ENCODE assay signal across 8 cellular contexts in genomic region chr16:57084257-57084770, GRCh38. TPM values are rescaled to one million over a fixed set of nuclear protein-coding genes. Genes with fewer than 3 reads are reported as not detected.
DNase-seq lines count a peak whose midpoint lies in the region; ATAC-seq and TF ChIP-seq lines count a peak whose summit lies in the region.

No MANE protein-coding gene starts in this region.

- H3K27ac ChIP-seq in PC-3 (ENCODE audit: low read length) (no peak overlapping the region), fibroblast of lung (ENCODE audit: insufficient read depth, low read length) (no peak overlapping the region)

- DNase-seq in GDM1 (lab: John Stamatoyannopoulos, UW), result peak; percentile 32
- peak; percentile 71 for DNase-seq in PC-3
- DNase-seq in activated T-cell treated with anti-CD3 and anti-CD28 coated beads, Interleukin-2, amount 50 U/mL, for 24 hours, result peak; percentile 81
- DNase-seq in fibroblast of lung (ENCODE audit: low read depth in 2 of 2), result peak; percentile 54 to 71

- H3K4me3 ChIP-seq in PC-3 (ENCODE audit: low read length) (no peak overlapping the region), fibroblast of lung (replicated peaks in 1 of 4; ENCODE audit: control extremely low read depth in 1 of 4, insufficient read depth in 1 of 4, low read depth in 3 of 4, low read length in 4 of 4) (no peak overlapping the region)

- H3K27me3 ChIP-seq in PC-3 (ENCODE audit: low read length) (no peaks in the 10 kb centered on the region), fibroblast of lung (ENCODE audit: control insufficient read depth, insufficient read depth, low read length) (no peaks in the 10 kb centered on the region)

- H3K4me3 Mint-ChIP-seq in activated T-cell treated with anti-CD3 and anti-CD28 coated beads, Interleukin-2, amount 50 U/mL, for 24 hours, result no peak overlapping the region
- H3K4me3 Mint-ChIP-seq in nephron, result no peak overlapping the region
- H3K4me3 Mint-ChIP-seq in stimulated activated naive CD8-positive, alpha-beta T cell treated with anti-CD3 and anti-CD28 coated beads, Interleukin-15, Interleukin-2, amounts not matched to agents 100 ng/mL and 50 ng/mL, for 24 hours, result no peak overlapping the region

- no peaks in the 10 kb centered on the region for H3K9me2 ChIP-seq in PC-3 (replicated peaks; ENCODE audit: low read length)

- no peaks in the 10 kb centered on the region for H3F3A ChIP-seq in PC-3 (ENCODE audit: low read length, unreplicated experiment)

- peak; percentile 87 for TF ChIP-seq CTCF in PC-3 (conservative IDR thresholded peaks at IDR 0.05; ENCODE audit: low read depth, low read length)
- TF ChIP-seq CTCF in fibroblast of lung (conservative IDR thresholded peaks at IDR 0.05 in 1 of 2, IDR thresholded peaks at IDR 0.05 in 1 of 2; ENCODE audit: low read depth in 1 of 2, low read length in 2 of 2), result peak; percentile 99
- TF ChIP-seq CTCF in nephron (IDR thresholded peaks at IDR 0.05; ENCODE audit: unreplicated experiment in 3 of 3), result peak; percentile 97 to 99 (median 99)

- intact Hi-C loops in PC-3 (cut with micrococcal nuclease), result loop anchor here (1.0 kb wide), 2 partner anchors 84 to 216 kb away; no protein-coding TSS in a partner anchor

- H3K9me3 ChIP-seq in PC-3 (ENCODE audit: low read length) (no peaks in the 10 kb centered on the region), fibroblast of lung (ENCODE audit: control insufficient read depth, insufficient read depth, low read depth, low read length) (no peaks in the 10 kb centered on the region)

- no peaks in the 10 kb centered on the region for H3K27me3 Mint-ChIP-seq in activated T-cell treated with anti-CD3 and anti-CD28 coated beads, Interleukin-2, amount 50 U/mL, for 24 hours
- peaks cover 22% of the 10 kb centered on the region for H3K27me3 Mint-ChIP-seq in nephron (ENCODE audit: low read depth)
- no peaks in the 10 kb centered on the region for H3K27me3 Mint-ChIP-seq in stimulated activated naive CD8-positive, alpha-beta T cell treated with anti-CD3 and anti-CD28 coated beads, Interleukin-15, Interleukin-2, amounts not matched to agents 100 ng/mL and 50 ng/mL, for 24 hours

- peaks cover 45% of the 10 kb centered on the region for H3K36me3 Mint-ChIP-seq in activated T-cell treated with anti-CD3 and anti-CD28 coated beads, Interleukin-2, amount 50 U/mL, for 24 hours (ENCODE audit: low read depth)
- no peaks in the 10 kb centered on the region for H3K36me3 Mint-ChIP-seq in nephron (ENCODE audit: low read depth)
- H3K36me3 Mint-ChIP-seq in stimulated activated naive CD8-positive, alpha-beta T cell treated with anti-CD3 and anti-CD28 coated beads, Interleukin-15, Interleukin-2, amounts not matched to agents 100 ng/mL and 50 ng/mL, for 24 hours (ENCODE audit: low read depth), result peaks cover 16% of the 10 kb centered on the region

- H3K9ac ChIP-seq in PC-3 (ENCODE audit: low read length) (no peak overlapping the region), fibroblast of lung (ENCODE audit: insufficient read depth, low read length) (no peak overlapping the region)

- no peaks in the 10 kb centered on the region for H3K4me1 ChIP-seq in PC-3 (ENCODE audit: insufficient read depth, low read length)
- H3K4me1 ChIP-seq in fibroblast of lung (ENCODE audit: control insufficient read depth, extremely low read depth, insufficient read depth, low read length), result no peaks in the 10 kb centered on the region

- BruUV-seq in PC-3 (replicated peaks; lab: Mats Ljungman, UMichigan), result no TSS peak

- ATAC-seq in HG03439 (IDR thresholded peaks at IDR 0.05; ENCODE audit: unreplicated experiment) (peak; percentile 71), PC-3 (peak; percentile 58), GM18511 (IDR thresholded peaks at IDR 0.05; ENCODE audit: unreplicated experiment) (no peak)

- POLR2A ChIA-PET in PC-3 (lab: Charles Lee; ENCODE audit: unreplicated experiment), result no interaction called here

- no peak overlapping the region for H2AFZ ChIP-seq in PC-3 (ENCODE audit: low read length)
- no peak overlapping the region for H2AFZ ChIP-seq in fibroblast of lung (ENCODE audit: low read length)

- peak overlapping the region; percentile 68 for H3K27ac Mint-ChIP-seq in activated T-cell treated with anti-CD3 and anti-CD28 coated beads, Interleukin-2, amount 50 U/mL, for 24 hours
- no peak overlapping the region for H3K27ac Mint-ChIP-seq in nephron
- H3K27ac Mint-ChIP-seq in stimulated activated naive CD8-positive, alpha-beta T cell treated with anti-CD3 and anti-CD28 coated beads, Interleukin-15, Interleukin-2, amounts not matched to agents 100 ng/mL and 50 ng/mL, for 24 hours, result peak overlapping the region; percentile 63

- H3K9me3 Mint-ChIP-seq in activated T-cell treated with anti-CD3 and anti-CD28 coated beads, Interleukin-2, amount 50 U/mL, for 24 hours, result no peaks in the 10 kb centered on the region
- no peaks in the 10 kb centered on the region for H3K9me3 Mint-ChIP-seq in nephron
- no peaks in the 10 kb centered on the region for H3K9me3 Mint-ChIP-seq in stimulated activated naive CD8-positive, alpha-beta T cell treated with anti-CD3 and anti-CD28 coated beads, Interleukin-15, Interleukin-2, amounts not matched to agents 100 ng/mL and 50 ng/mL, for 24 hours

- CTCF ChIA-PET in PC-3 (lab: Charles Lee), result no interaction called here

- H3K4me1 Mint-ChIP-seq in activated T-cell treated with anti-CD3 and anti-CD28 coated beads, Interleukin-2, amount 50 U/mL, for 24 hours (ENCODE audit: low read depth), result peaks cover 10% of the 10 kb centered on the region
- H3K4me1 Mint-ChIP-seq in nephron, result no peaks in the 10 kb centered on the region
- peaks cover 15% of the 10 kb centered on the region for H3K4me1 Mint-ChIP-seq in stimulated activated naive CD8-positive, alpha-beta T cell treated with anti-CD3 and anti-CD28 coated beads, Interleukin-15, Interleukin-2, amounts not matched to agents 100 ng/mL and 50 ng/mL, for 24 hours (ENCODE audit: low read depth)

- H4K20me1 ChIP-seq in PC-3 (ENCODE audit: low read length), result no peaks in the 10 kb centered on the region
- no peaks in the 10 kb centered on the region for H4K20me1 ChIP-seq in fibroblast of lung (ENCODE audit: control insufficient read depth, extremely low read depth, insufficient read depth, low read length)

- H3K4me2 ChIP-seq in PC-3 (ENCODE audit: low read length) (no peak overlapping the region), fibroblast of lung (ENCODE audit: extremely low read depth, insufficient read depth, low read length) (no peak overlapping the region)

- H3K79me2 ChIP-seq in PC-3 (ENCODE audit: low read length) (no peaks in the 10 kb centered on the region), fibroblast of lung (ENCODE audit: control insufficient read depth, insufficient read depth, low read length) (no peaks in the 10 kb centered on the region)

- H3K36me3 ChIP-seq in PC-3 (ENCODE audit: low read depth, low read length) (no peaks in the 10 kb centered on the region), fibroblast of lung (ENCODE audit: control insufficient read depth, insufficient read depth, low read length) (peaks cover 5% of the 10 kb centered on the region)

RNA-seq across cellular contexts. Expression of gene CPNE2, which starts 8.1 kb away (rescaled TPM):
- total RNA-seq in PC-3 (2014; rRNA removed) (14.5 and 18.1 TPM in 2 replicates), fibroblast of lung (14.6 and 20.5 TPM in 2 replicates)
- 39.6 and 42.0 TPM in 2 replicates for polyA plus RNA-seq in fibroblast of lung
- 36.1 and 37.6 TPM in 2 replicates for polyA plus RNA-seq in fibroblast of lung (2012)
- polyA minus RNA-seq in fibroblast of lung (ENCODE audit: low replicate concordance), result 55.2 and 78.1 TPM in 2 replicates

Comparison
In these comparisons a context has a peak if more than half of its experiments do, and no peak if none do; other contexts are left out.
1. H3K27ac Mint-ChIP-seq: peak in activated T-cell treated with anti-CD3 and anti-CD28 coated beads, Interleukin-2, amount 50 U/mL, for 24 hours (single experiment) and stimulated activated naive CD8-positive, alpha-beta T cell treated with anti-CD3 and anti-CD28 coated beads, Interleukin-15, Interleukin-2, amounts not matched to agents 100 ng/mL and 50 ng/mL, for 24 hours (single experiment); none in nephron (0 of 3).
2. Peak in every context shown above with its lines, with median percentiles within 50 percentile points of each other: DNase-seq and CTCF ChIP-seq.